Comparison of ENCODE assay signal across 14 cellular contexts in genomic region chr9:87606921-87607521, GRCh38.
DNase-seq lines count a peak whose midpoint lies in the region; ATAC-seq and TF ChIP-seq lines count a peak whose summit lies in the region.
"Had no signal": no experiment of that assay in that cellular context is flagged by ENCODE, and none has a peak within 500 bp of the region (broad histone marks: within the 10 kb centered on the region; RNA-seq: fewer than 3 reads in every experiment).

No MANE protein-coding gene starts in this region.

- no peak overlapping the region for H3K56ac ChIP-seq in IMR-90 (ENCODE audit: extremely low read depth, insufficient read depth, low read length)

- POLR2A ChIA-PET in IMR-90 (lab: Charles Lee; ENCODE audit: unreplicated experiment), result no interaction called here

- dilution Hi-C loops in IMR-90 (cut with HindIII; ENCODE audit: low sequenced_read_pairs, unreplicated experiment), result no loop called here

- H2BK120ac ChIP-seq in IMR-90 (ENCODE audit: low read depth, low read length), result no peak overlapping the region

- peak overlapping the region; percentile 80 for H4K5ac ChIP-seq in IMR-90 (ENCODE audit: low read depth, low read length)

- peak overlapping the region; percentile 2; the same call in 1 of the 2 replicates for H4K91ac ChIP-seq in IMR-90 (ENCODE audit: insufficient read depth, low read depth, low read length)

- TF ChIP-seq POLR2A in IMR-90 (IDR thresholded peaks at IDR 0.05; ENCODE audit: low read depth, low read length), result no peak

- no TSS peak for BruUV-seq in IMR-90 (replicated peaks; lab: Mats Ljungman, UMichigan)

- H3K4me1 Mint-ChIP-seq in mesothelial cell of epicardium, result peaks cover 59% of the 10 kb centered on the region

- no peak overlapping the region for H2BK20ac ChIP-seq in IMR-90 (ENCODE audit: low read depth, low read length)

- H4K20me1 ChIP-seq in IMR-90 (ENCODE audit: insufficient read depth, low read length), result no peaks in the 10 kb centered on the region

- no peak overlapping the region for H3K23ac ChIP-seq in IMR-90 (ENCODE audit: low read depth, low read length)

- no peak overlapping the region for H3K14ac ChIP-seq in IMR-90 (replicated peaks; ENCODE audit: low read depth, low read length)

- in situ Hi-C loops in IMR-90 (cut with MboI; ENCODE audit: low sequenced_read_pairs), result no loop called here

- no peaks in the 10 kb centered on the region for H3K9me3 ChIP-seq in IMR-90 (ENCODE audit: control insufficient read depth, insufficient read depth, low read length)

- H3K27me3 Mint-ChIP-seq in mesothelial cell of epicardium (ENCODE audit: low read depth), result no peaks in the 10 kb centered on the region

- no peak overlapping the region for H3K9ac ChIP-seq in IMR-90 (ENCODE audit: low read depth, low read length)

- ATAC-seq in IMR-90 (ENCODE audit: low read depth), result peak; percentile 68
- ATAC-seq in GM21526 (IDR thresholded peaks at IDR 0.05; ENCODE audit: low FRiP score, unreplicated experiment), result no peak
- no peak for ATAC-seq in GM21423 (IDR thresholded peaks at IDR 0.05; ENCODE audit: unreplicated experiment)
- ATAC-seq: activated CD4-positive, CD25-positive, alpha-beta regulatory T cell treated with anti-CD3 and anti-CD28 coated beads, Interleukin-2, amount 50 U/mL, for 24 hours; stimulated activated naive CD8-positive, alpha-beta T cell treated with anti-CD3 and anti-CD28 coated beads, Interleukin-15, Interleukin-2, amounts not matched to agents 100 U/mL and 50 U/mL, for 24 hours had no signal

- no peak for TF ChIP-seq RAD21 in IMR-90 (IDR thresholded peaks at IDR 0.05; ENCODE audit: low read length)

- intact Hi-C loops in IMR-90 (cut with micrococcal nuclease), result no loop called here

- H3K27ac Mint-ChIP-seq in mesothelial cell of epicardium, result peak overlapping the region; percentile 80
- H3K27ac Mint-ChIP-seq: CD4-positive, CD25-positive, alpha-beta regulatory T cell had no signal

- peak; percentile 81 for DNase-seq in AG08395 (ENCODE audit: low spot score)
- DNase-seq in IMR-90, result peak; percentile 59
- no peak for DNase-seq in coronary artery (ENCODE audit: low spot score)
- DNase-seq in mesothelial cell of epicardium (ENCODE audit: low spot score in 2 of 2, unreplicated experiment in 2 of 2), result no peak
- no peak for DNase-seq in DMS79 (lab: John Stamatoyannopoulos, UW)
- DNase-seq in NCI-H1694 treated with DMSO at 0.1 percent for 48 hours (lab: John Stamatoyannopoulos, UW), result no peak
- DNase-seq: activated gamma-delta T cell treated with Interleukin-2 at 50 U/mL for 16 hours; CD4-positive, CD25-positive, alpha-beta regulatory T cell; mesendoderm; NCI-H1092; stimulated activated naive CD8-positive, alpha-beta T cell treated with anti-CD3 and anti-CD28 coated beads, Interleukin-15, Interleukin-2, amounts not matched to agents 100 U/mL and 50 U/mL, for 24 hours had no signal

- no peaks in the 10 kb centered on the region for H3K9me1 ChIP-seq in IMR-90 (ENCODE audit: insufficient read depth, low read length)

- H3K27me3 ChIP-seq in IMR-90 (ENCODE audit: control insufficient read depth, insufficient read depth, low read length), result peaks cover 4% of the 10 kb centered on the region; the same call in 1 of the 2 replicates

- H3K4me3 ChIP-seq in IMR-90 (ENCODE audit: insufficient read depth, low read depth, low read length), result no peak overlapping the region
- H3K4me3 ChIP-seq in coronary artery, result no peak overlapping the region

- peak overlapping the region in 1 of 2 experiments; percentile 21; a peak in 1 of 4 replicates for H4K8ac ChIP-seq in IMR-90 (ENCODE audit: low read depth in 2 of 2, low read length in 2 of 2)

- H3K4me1 ChIP-seq in IMR-90 (ENCODE audit: control insufficient read depth, insufficient read depth, low read length), result peaks cover 5% of the 10 kb centered on the region

- TF ChIP-seq CTCF in IMR-90 (conservative IDR thresholded peaks at IDR 0.05; ENCODE audit: low read depth, low read length) (no peak), coronary artery (IDR thresholded peaks at IDR 0.05) (no peak), mesothelial cell of epicardium (IDR thresholded peaks at IDR 0.05; ENCODE audit: unreplicated experiment) (no peak)

- H3K4ac ChIP-seq in IMR-90 (ENCODE audit: low read depth, low read length), result no peak overlapping the region

- no peak overlapping the region for H2AK9ac ChIP-seq in IMR-90 (replicated peaks; ENCODE audit: low read depth, low read length, poor library complexity)

- no peaks in the 10 kb centered on the region for H3K79me1 ChIP-seq in IMR-90 (ENCODE audit: low read depth in 1 of 2, low read length in 2 of 2)

- no peaks in the 10 kb centered on the region for H3K9me3 Mint-ChIP-seq in mesothelial cell of epicardium
- H3K9me3 Mint-ChIP-seq: CD4-positive, CD25-positive, alpha-beta regulatory T cell had no signal

- H3K18ac ChIP-seq in IMR-90 (ENCODE audit: low read depth, low read length), result peak overlapping the region; percentile 86

- no peak overlapping the region; the same call in 2 of the 3 replicates for H2BK15ac ChIP-seq in IMR-90 (ENCODE audit: low read depth, low read length)

- no CpG with 5 or more reads among the region's 3 CpGs for WGBS in IMR-90 (ENCODE audit: extremely low coverage in 2 of 2, insufficient read length in 1 of 2), 2 experiments

- H3K4me2 ChIP-seq in IMR-90 (ENCODE audit: low read depth, low read length), result peak overlapping the region; percentile 59

- peaks cover 38% of the 10 kb centered on the region for H3K36me3 Mint-ChIP-seq in mesothelial cell of epicardium
- H3K36me3 Mint-ChIP-seq: CD4-positive, CD25-positive, alpha-beta regulatory T cell had no signal

- CTCF ChIA-PET in IMR-90 (lab: Yijun Ruan, JAX), result no interaction called here

- peak overlapping the region; percentile 6 for H2BK5ac ChIP-seq in IMR-90 (ENCODE audit: low read depth, low read length, poor library complexity, severe bottlenecking)

- no peak overlapping the region for H3K4me3 Mint-ChIP-seq in mesothelial cell of epicardium
- H3K4me3 Mint-ChIP-seq: CD4-positive, CD25-positive, alpha-beta regulatory T cell had no signal

- H3K36me3 ChIP-seq in IMR-90 (ENCODE audit: control insufficient read depth, insufficient read depth, low read length), result no peaks in the 10 kb centered on the region

- peak overlapping the region; percentile 59; the same call in 1 of the 2 replicates for H3K27ac ChIP-seq in IMR-90 (ENCODE audit: insufficient read depth, low read length)
- peak overlapping the region; percentile 6 to 63 for H3K27ac ChIP-seq in coronary artery

- no peak overlapping the region for H2AK5ac ChIP-seq in IMR-90 (ENCODE audit: low read depth, low read length)

- no peak overlapping the region for H2AFZ ChIP-seq in IMR-90 (replicated peaks; ENCODE audit: low read length, poor library complexity)

TF ChIP-seq in IMR-90, 13 proteins besides CTCF, POLR2A, EP300 and RAD21:
- no peak for TF ChIP-seq RCOR1 (IDR thresholded peaks at IDR 0.05; ENCODE audit: insufficient replicate concordance, low read length)
- peak; percentile 34; the same call in 1 of the 2 replicates for TF ChIP-seq FOS (IDR thresholded peaks at IDR 0.05; ENCODE audit: low read depth, low read length)

Comparison
In these comparisons a context has a peak if more than half of its experiments do, and no peak if none do; other contexts are left out.
1. DNase-seq: peak in AG08395 (single experiment) and IMR-90 (single experiment); none in coronary artery (single experiment), mesothelial cell of epicardium (0 of 2), DMS79 (single experiment) and NCI-H1694 treated with DMSO at 0.1 percent for 48 hours (single experiment).